Comparison of ENCODE assay signal across 10 cellular contexts in genomic region chr21:34640858-34641257, GRCh38. TPM values are rescaled to one million over a fixed set of nuclear protein-coding genes. Genes with fewer than 3 reads are reported as not detected.
DNase-seq lines count a peak whose midpoint lies in the region; ATAC-seq, FAIRE-seq and TF ChIP-seq lines count a peak whose summit lies in the region.
"Had no signal": no experiment of that assay in that cellular context is flagged by ENCODE, and none has a peak within 500 bp of the region (broad histone marks: within the 10 kb centered on the region; RNA-seq: fewer than 3 reads in every experiment).

No MANE protein-coding gene starts in this region.

- POLR2A ChIA-PET in endothelial cell of umbilical vein (lab: Charles Lee) = no interaction called here

- no TSS peak for BruUV-seq in endothelial cell of umbilical vein (replicated peaks; lab: Mats Ljungman, UMichigan)

- no peaks in the 10 kb centered on the region for H4K20me1 ChIP-seq in endothelial cell of umbilical vein (replicated peaks; ENCODE audit: control insufficient read depth, extremely low read depth, insufficient read depth, low read length)

- no peaks in the 10 kb centered on the region for H3K9me3 ChIP-seq in endothelial cell of umbilical vein (replicated peaks; ENCODE audit: control insufficient read depth, insufficient read depth, low read length)

- DNase-seq in activated CD4-positive, alpha-beta T cell treated with anti-CD3 and anti-CD28 coated beads, Interleukin-2, amount 10 ng/mL, durations not matched to agents 24 days and 14 days = no peak
- DNase-seq in activated CD4-positive, alpha-beta T cell treated with anti-CD3 and anti-CD28 coated beads for 1 hour = no peak
- DNase-seq in endothelial cell of umbilical vein (ENCODE audit: low read depth, low spot score) = peak; percentile 36
- DNase-seq in stimulated activated CD4-positive, alpha-beta T cell treated with anti-CD3 and anti-CD28 coated beads, Interleukin-4, amount 100 ng/mL, for 24 hours = peak; percentile 33
- no peak for DNase-seq in COR-L47 (lab: John Stamatoyannopoulos, UW)
- DNase-seq in stimulated activated naive CD4-positive, alpha-beta T cell treated with Interleukin-2 at 50 U/mL for 16 hours (lab: John Stamatoyannopoulos, UW) = no peak

- H3K9me1 ChIP-seq in endothelial cell of umbilical vein (replicated peaks; ENCODE audit: control insufficient read depth, extremely low read depth, insufficient read depth, low read length) = no peaks in the 10 kb centered on the region

- ATAC-seq in SK-N-SH treated with all-trans-retinoic acid at 6 μM for 48 hours (peak; percentile 88), GM21390 (IDR thresholded peaks at IDR 0.05; ENCODE audit: unreplicated experiment) (no peak)

- H3K4me2 ChIP-seq in endothelial cell of umbilical vein (ENCODE audit: insufficient read depth, low read length) = no peak overlapping the region

- H3K27ac Mint-ChIP-seq in activated CD4-positive, alpha-beta T cell treated with anti-CD3 and anti-CD28 coated beads, Interleukin-2, amount 10 ng/mL, durations not matched to agents 24 days and 14 days = peak overlapping the region; percentile 77
- H3K27ac Mint-ChIP-seq: type B pancreatic cell had no signal

- no peak overlapping the region for H2AFZ ChIP-seq in endothelial cell of umbilical vein (ENCODE audit: low read depth, low read length)

- peaks cover 3% of the 10 kb centered on the region for H3K9me3 Mint-ChIP-seq in activated CD4-positive, alpha-beta T cell treated with anti-CD3 and anti-CD28 coated beads, Interleukin-2, amount 10 ng/mL, durations not matched to agents 24 days and 14 days

- no peak overlapping the region for H3K27ac ChIP-seq in endothelial cell of umbilical vein (ENCODE audit: insufficient read depth, low read depth, low read length)

- FAIRE-seq in endothelial cell of umbilical vein (lab: Jason Lieb, UNC) = peak; percentile 82
- FAIRE-seq: small intestine had no signal

- CTCF ChIA-PET in endothelial cell of umbilical vein (lab: Charles Lee) = interaction anchor here (1.0 to 1.5 kb wide), 3 partner anchors 9 to 130 kb away, joined by 3 to 5 read pairs (median 4); no protein-coding TSS in a partner anchor

- intact Hi-C loops in activated CD4-positive, alpha-beta T cell treated with anti-CD3 and anti-CD28 coated beads, Interleukin-2, amount 10 ng/mL, durations not matched to agents 24 days and 14 days (cut with micrococcal nuclease) = loop anchor here (5.0 kb wide), 1 partner anchor 114 kb away; no protein-coding TSS in a partner anchor
- intact Hi-C loops in endothelial cell of umbilical vein (cut with micrococcal nuclease) = no loop called here

- H3K4me1 Mint-ChIP-seq in activated CD4-positive, alpha-beta T cell treated with anti-CD3 and anti-CD28 coated beads, Interleukin-2, amount 10 ng/mL, durations not matched to agents 24 days and 14 days = peaks cover 24% of the 10 kb centered on the region

- H3K36me3 ChIP-seq in endothelial cell of umbilical vein (ENCODE audit: control insufficient read depth in 2 of 2, extremely low read depth in 1 of 2, insufficient read depth in 2 of 2, low read length in 2 of 2) = no peaks in the 10 kb centered on the region

- no peaks in the 10 kb centered on the region for H3K79me2 ChIP-seq in endothelial cell of umbilical vein (ENCODE audit: control insufficient read depth, insufficient read depth, low read length)

- peak overlapping the region; percentile 61 for H3K4me3 Mint-ChIP-seq in activated CD4-positive, alpha-beta T cell treated with anti-CD3 and anti-CD28 coated beads, Interleukin-2, amount 10 ng/mL, durations not matched to agents 24 days and 14 days
- H3K4me3 Mint-ChIP-seq: type B pancreatic cell had no signal

- H3K9ac ChIP-seq in endothelial cell of umbilical vein (replicated peaks; ENCODE audit: extremely low read depth, insufficient read depth, low read length) = no peak overlapping the region

- peaks cover 6% of the 10 kb centered on the region for H3K36me3 Mint-ChIP-seq in activated CD4-positive, alpha-beta T cell treated with anti-CD3 and anti-CD28 coated beads, Interleukin-2, amount 10 ng/mL, durations not matched to agents 24 days and 14 days (ENCODE audit: low read depth)
- H3K36me3 Mint-ChIP-seq: type B pancreatic cell had no signal

- no peak for TF ChIP-seq CTCF in endothelial cell of umbilical vein (IDR thresholded peaks at IDR 0.05; ENCODE audit: extremely low read depth in 1 of 2, insufficient read depth in 1 of 2, low read depth in 1 of 2, low read length in 2 of 2)

- H3K4me1 ChIP-seq in endothelial cell of umbilical vein (ENCODE audit: control insufficient read depth, extremely low read depth, insufficient read depth, low read length) = peaks cover 5% of the 10 kb centered on the region

- peaks cover 4% of the 10 kb centered on the region for H3K27me3 Mint-ChIP-seq in activated CD4-positive, alpha-beta T cell treated with anti-CD3 and anti-CD28 coated beads, Interleukin-2, amount 10 ng/mL, durations not matched to agents 24 days and 14 days

- dilution Hi-C loops in endothelial cell of umbilical vein (cut with MboI; ENCODE audit: extremely low pct_ligation_motif_present, low sequenced_read_pairs) = no loop called here

- TF ChIP-seq POLR2A in endothelial cell of umbilical vein (IDR thresholded peaks at IDR 0.05; ENCODE audit: low read depth, low read length) = no peak

- no peak overlapping the region for H3K4me3 ChIP-seq in endothelial cell of umbilical vein (replicated peaks in 1 of 3; ENCODE audit: insufficient read depth in 1 of 3, low read depth in 1 of 3, low read length in 3 of 3)

- peaks cover 0 to 4% of the 10 kb centered on the region in 2 experiments for H3K27me3 ChIP-seq in endothelial cell of umbilical vein (ENCODE audit: control insufficient read depth in 2 of 2, insufficient read depth in 2 of 2, low read length in 2 of 2)

TF ChIP-seq in SK-N-SH treated with all-trans-retinoic acid at 6 μM for 48 hours, 23 proteins besides CTCF, POLR2A, EP300 and RAD21 (continues in another document):
- TF ChIP-seq CSDC2 (CRISPR knock-in tag; IDR thresholded peaks at IDR 0.05) (no peak), POU6F1 (CRISPR knock-in tag; IDR thresholded peaks at IDR 0.05; ENCODE audit: borderline replicate concordance, low read depth) (no peak), PPARA (CRISPR knock-in tag; IDR thresholded peaks at IDR 0.05; ENCODE audit: borderline replicate concordance) (no peak), RARB (CRISPR knock-in tag; IDR thresholded peaks at IDR 0.05) (no peak)

TF ChIP-seq in endothelial cell of umbilical vein, 7 proteins besides CTCF, POLR2A, EP300 and RAD21:
- TF ChIP-seq POLR2AphosphoS5 (IDR thresholded peaks at IDR 0.05; ENCODE audit: insufficient read depth, low read depth, low read length) = no peak
- TF ChIP-seq GATA2 (IDR thresholded peaks at IDR 0.05; ENCODE audit: insufficient read depth, insufficient read length, low read depth, low read length) = peak; percentile 82
- peak; percentile 30 for TF ChIP-seq FOS (IDR thresholded peaks at IDR 0.05; ENCODE audit: borderline replicate concordance, insufficient read depth, low read length)
- TF ChIP-seq MYC (IDR thresholded peaks at IDR 0.05; ENCODE audit: low read depth, low read length) = no peak
- TF ChIP-seq EZH2 (IDR thresholded peaks at IDR 0.05; ENCODE audit: borderline replicate concordance, low read depth, low read length, severe bottlenecking) = no peak
- no peak for TF ChIP-seq MAX (IDR thresholded peaks at IDR 0.05; ENCODE audit: insufficient read depth, insufficient read length)
- TF ChIP-seq JUN (IDR thresholded peaks at IDR 0.05; ENCODE audit: borderline replicate concordance, insufficient read depth, insufficient read length, low read depth) = no peak

RNA-seq across cellular contexts. Expression of gene RCAN1, which starts 25.9 kb away (rescaled TPM):
- total RNA-seq in activated CD4-positive, alpha-beta T cell treated with anti-CD3 and anti-CD28 coated beads, Interleukin-2, amount 10 ng/mL, durations not matched to agents 24 days and 14 days = 15.7 and 17.6 TPM in 2 replicates
- 15.9 and 16.5 TPM in 2 replicates for total RNA-seq in endothelial cell of umbilical vein
- polyA plus RNA-seq in endothelial cell of umbilical vein = 6.4 and 9.7 TPM in 2 replicates
- 8.4 and 9.1 TPM in 2 replicates for polyA plus RNA-seq in endothelial cell of umbilical vein (2011; cell fraction: cytosol; rRNA removed)
- polyA plus RNA-seq in endothelial cell of umbilical vein (2011; cell fraction: nucleus; rRNA removed) = 17.2 and 19.2 TPM in 2 replicates
- 23.8 and 25.5 TPM in 2 replicates for polyA plus RNA-seq in endothelial cell of umbilical vein (2012)
- polyA minus RNA-seq in endothelial cell of umbilical vein = 16.8 and 18.2 TPM in 2 replicates
- polyA minus RNA-seq in endothelial cell of umbilical vein (2011; cell fraction: cytosol; rRNA and poly(A)+ RNA removed) = 5.9 TPM
- polyA minus RNA-seq in endothelial cell of umbilical vein (2011; cell fraction: nucleus; rRNA and poly(A)+ RNA removed) = 28.6 and 35.7 TPM in 2 replicates

RNA-seq across cellular contexts. Expression of gene CLIC6, which starts 27.9 kb away (rescaled TPM):
- not detected in 2 replicates for total RNA-seq in activated CD4-positive, alpha-beta T cell treated with anti-CD3 and anti-CD28 coated beads, Interleukin-2, amount 10 ng/mL, durations not matched to agents 24 days and 14 days
- not detected in 2 replicates for total RNA-seq in endothelial cell of umbilical vein
- polyA plus RNA-seq in endothelial cell of umbilical vein = not detected in 2 replicates
- not detected in 2 replicates for polyA plus RNA-seq in endothelial cell of umbilical vein (2011; cell fraction: cytosol; rRNA removed)
- polyA plus RNA-seq in endothelial cell of umbilical vein (2011; cell fraction: nucleus; rRNA removed) = not detected in 2 replicates
- not detected in 2 replicates for polyA plus RNA-seq in endothelial cell of umbilical vein (2012)
- polyA minus RNA-seq in endothelial cell of umbilical vein = not detected in 2 replicates
- polyA minus RNA-seq in endothelial cell of umbilical vein (2011; cell fraction: cytosol; rRNA and poly(A)+ RNA removed) = not detected
- not detected in 2 replicates for polyA minus RNA-seq in endothelial cell of umbilical vein (2011; cell fraction: nucleus; rRNA and poly(A)+ RNA removed)

Comparison
In these comparisons a context has a peak if more than half of its experiments do, and no peak if none do; other contexts are left out.
1. DNase-seq: peak in endothelial cell of umbilical vein (single experiment) and stimulated activated CD4-positive, alpha-beta T cell treated with anti-CD3 and anti-CD28 coated beads, Interleukin-4, amount 100 ng/mL, for 24 hours (single experiment); none in activated CD4-positive, alpha-beta T cell treated with anti-CD3 and anti-CD28 coated beads, Interleukin-2, amount 10 ng/mL, durations not matched to agents 24 days and 14 days (single experiment), activated CD4-positive, alpha-beta T cell treated with anti-CD3 and anti-CD28 coated beads for 1 hour (single experiment), COR-L47 (single experiment) and stimulated activated naive CD4-positive, alpha-beta T cell treated with Interleukin-2 at 50 U/mL for 16 hours (single experiment).